ENCODE assay signal across 23 cellular contexts in the genomic region with DNA sequence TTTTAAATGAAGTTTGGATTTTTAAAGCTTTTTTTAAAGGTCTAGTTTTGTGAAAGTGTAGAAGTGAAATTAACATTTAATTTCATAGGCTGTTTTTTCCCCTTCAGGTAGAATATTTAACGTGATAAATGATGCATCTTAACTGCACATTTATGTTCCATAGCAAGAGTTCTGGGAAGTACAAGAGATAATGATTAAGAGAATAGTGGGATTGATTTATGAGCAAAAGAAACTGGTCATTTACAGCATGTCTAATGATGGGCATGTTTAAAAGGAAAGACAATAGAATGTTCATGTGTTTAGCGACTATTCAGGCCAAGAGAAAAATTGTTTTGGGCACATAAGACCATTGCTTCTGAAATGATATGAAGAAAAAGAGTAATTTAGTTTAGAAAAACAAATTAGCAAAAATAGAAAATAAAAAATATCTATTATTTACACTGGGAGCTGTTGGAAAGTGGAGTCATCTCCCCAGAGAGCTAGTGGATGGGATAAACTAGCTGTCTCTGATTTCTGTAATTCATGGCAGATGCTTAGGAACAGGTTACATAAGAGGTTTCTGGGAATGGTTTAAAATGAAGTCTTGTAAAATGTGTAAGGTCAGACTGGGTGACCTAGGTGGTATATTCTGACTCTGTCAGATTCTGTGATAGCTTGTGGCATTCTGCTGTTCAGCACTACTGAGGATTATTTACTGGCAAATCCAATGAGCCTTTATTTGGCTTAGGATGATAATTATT.
DNase-seq lines count a peak whose midpoint lies in the region; ATAC-seq and TF ChIP-seq lines count a peak whose summit lies in the region.
"Had no signal": no experiment of that assay in that cellular context is flagged by ENCODE, and none has a peak within 500 bp of the region (broad histone marks: within the 10 kb centered on the region; RNA-seq: fewer than 3 reads in every experiment).

No MANE protein-coding gene starts in this region.

- ATAC-seq in left ventricle myocardium superior (no peak), GM19324 (IDR thresholded peaks at IDR 0.05; ENCODE audit: low FRiP score, unreplicated experiment) (no peak)
- ATAC-seq: effector memory CD8-positive, alpha-beta T cell; heart left ventricle; left cardiac atrium; upper lobe of right lung had no signal

- no peak for TF ChIP-seq CTCF in AG09319 (IDR thresholded peaks at IDR 0.05; ENCODE audit: low read depth, low read length)

- peak; percentile 24 for DNase-seq in AG09319 (ENCODE audit: extremely low read depth, low read depth)
- DNase-seq in GM04504 (ENCODE audit: low read depth), result peak; percentile 10
- DNase-seq in NCI-H524 treated with DMSO at 0.1 percent for 48 hours (lab: John Stamatoyannopoulos, UW), result peak; percentile 36
- DNase-seq in fibroblast of the conjunctiva (ENCODE audit: low read depth), result peak; percentile 27
- DNase-seq in left ventricle myocardium superior, result no peak
- no peak for DNase-seq in Kasumi-1 (lab: John Stamatoyannopoulos, UW)
- DNase-seq in AG08396 (ENCODE audit: low spot score), result no peak
- DNase-seq: ACHN; activated CD4-positive, alpha-beta T cell treated with anti-CD3 and anti-CD28 coated beads, Interleukin-2, amount 50 U/mL, for 1 hour; activated CD8-positive, alpha-beta memory T cell treated with anti-CD3 and anti-CD28 coated beads, Interleukin-2, amount 50 U/mL, for 4 hours; activated naive CD8-positive, alpha-beta T cell treated with anti-CD3 and anti-CD28 coated beads for 36 hours; CD4-positive, alpha-beta memory T cell; effector memory CD8-positive, alpha-beta T cell; heart left ventricle; left cardiac atrium; mesendoderm; NCI-H1092 treated with DMSO at 0.1 percent for 48 hours; NCI-H2081 treated with DMSO at 0.1 percent for 48 hours; NCI-H526 treated with DMSO at 0.1 percent for 48 hours; substantia nigra; T-helper 9 cell; upper lobe of right lung had no signal

- intact Hi-C loops in left ventricle myocardium superior (cut with micrococcal nuclease), result no loop called here

Comparison
In these comparisons a context has a peak if more than half of its experiments do, and no peak if none do; other contexts are left out.
1. DNase-seq: peak in AG09319 (single experiment), GM04504 (single experiment), NCI-H524 treated with DMSO at 0.1 percent for 48 hours (single experiment) and fibroblast of the conjunctiva (single experiment); none in left ventricle myocardium superior (single experiment), Kasumi-1 (0 of 2) and AG08396 (single experiment).